ENCODE assay signal across 8 cellular contexts in the genomic region with DNA sequence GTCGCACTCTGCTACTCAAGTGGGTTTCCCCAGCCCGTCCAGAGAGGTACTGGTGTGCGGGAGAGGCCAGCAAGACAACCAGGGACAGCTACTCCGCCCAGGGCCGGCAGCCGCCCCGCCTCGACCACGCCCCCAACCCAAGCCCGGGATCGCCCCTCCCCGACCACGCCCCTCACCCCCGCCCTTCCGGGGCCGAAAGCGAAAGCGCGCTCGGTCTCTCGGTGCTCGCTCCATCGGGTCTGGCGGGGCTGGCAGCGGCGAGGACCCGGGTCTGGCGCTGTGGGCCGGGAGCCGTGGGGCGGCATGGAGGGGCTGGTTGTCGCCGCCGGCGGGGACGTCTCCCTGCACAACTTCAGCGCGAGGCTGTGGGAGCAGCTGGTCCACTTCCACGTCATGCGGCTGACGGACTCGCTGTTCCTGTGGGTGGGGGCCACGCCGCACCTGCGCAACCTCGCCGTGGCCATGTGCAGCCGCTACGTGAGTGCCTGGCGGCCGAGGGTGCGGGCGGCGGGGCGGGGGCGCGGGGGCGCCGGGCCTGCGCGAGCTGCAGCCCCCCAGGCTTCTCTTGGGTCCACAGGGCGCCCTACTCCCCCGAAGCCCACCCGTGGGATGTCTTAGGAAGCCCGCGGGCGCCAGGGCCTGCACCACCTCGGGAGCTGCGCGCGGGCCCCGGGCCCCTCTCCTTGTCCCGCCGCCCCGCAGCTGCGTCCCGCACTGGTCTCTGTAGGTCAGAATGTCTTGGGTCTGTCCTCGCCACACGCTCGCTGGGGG. TPM values are rescaled to one million over a fixed set of nuclear protein-coding genes. Genes with fewer than 3 reads are reported as not detected.
DNase-seq lines count a peak whose midpoint lies in the region; ATAC-seq and TF ChIP-seq lines count a peak whose summit lies in the region.

A gene with protein sequence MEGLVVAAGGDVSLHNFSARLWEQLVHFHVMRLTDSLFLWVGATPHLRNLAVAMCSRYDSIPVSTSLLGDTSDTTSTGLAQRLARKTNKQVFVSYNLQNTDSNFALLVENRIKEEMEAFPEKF (plus strand): TSS at position 228 of the 771 bp plus-strand sequence. CDS start 76 bp downstream, at position 304.

- TF ChIP-seq EP300 in Ishikawa (IDR thresholded peaks at IDR 0.05; ENCODE audit: borderline replicate concordance), result no peak

- H3K27ac ChIP-seq in epithelial cell of prostate, result peak within 1 kb of the TSS; percentile 26

- ATAC-seq in GM21529 (IDR thresholded peaks at IDR 0.05; ENCODE audit: unreplicated experiment), result peak; percentile 68

- DNase-seq in DMS 273 treated with DMSO at 0.1 percent for 48 hours (lab: John Stamatoyannopoulos, UW) (peak; percentile 50), OCI-M1 (lab: John Stamatoyannopoulos, UW) (peak; percentile 95), activated T-cell treated with anti-CD3 and anti-CD28 coated beads for 4 hours (peak; percentile 96), epithelial cell of prostate (ENCODE audit: low read depth, low spot score) (peak; percentile 26), mucosa of gallbladder (ENCODE audit: low spot score) (peak; percentile 95)
- DNase-seq in stimulated activated CD8-positive, alpha-beta memory T cell treated with anti-CD3 and anti-CD28 coated beads, Interleukin-4, amount 100 ng/mL, for 1 hour (ENCODE audit: low read depth in 2 of 2, low spot score in 1 of 2), result peak; percentile 89 to 96

- TF ChIP-seq RAD21 in Ishikawa (IDR thresholded peaks at IDR 0.05; ENCODE audit: low read depth), result no peak; the same call in 1 of the 2 replicates

TF ChIP-seq in Ishikawa, 13 proteins besides CTCF, POLR2A, EP300 and RAD21:
- no peak; the same call in 1 of the 2 replicates for TF ChIP-seq ZBTB7A (IDR thresholded peaks at IDR 0.05; ENCODE audit: low read depth)
- no peak for TF ChIP-seq REST (IDR thresholded peaks at IDR 0.05; ENCODE audit: low read depth)
- TF ChIP-seq TAF1 (IDR thresholded peaks at IDR 0.05; ENCODE audit: low read depth), result peak; percentile 71; the same call in 1 of the 2 replicates
- TF ChIP-seq CREB1 (IDR thresholded peaks at IDR 0.05; ENCODE audit: low read depth), result no peak
- TF ChIP-seq MAX (IDR thresholded peaks at IDR 0.05), result peak; percentile 88
- peak; percentile 78 for TF ChIP-seq YY1 (IDR thresholded peaks at IDR 0.05; ENCODE audit: low read depth)
- TF ChIP-seq TEAD4 (IDR thresholded peaks at IDR 0.05), result 0 out of 2 replicates have a peak, but pooled peaks have one; percentile 16
- TF ChIP-seq CEBPB (IDR thresholded peaks at IDR 0.05), result no peak
- no peak; the same call in 1 of the 2 replicates for TF ChIP-seq TCF12 (IDR thresholded peaks at IDR 0.05; ENCODE audit: low read depth)
- TF ChIP-seq NFIC (IDR thresholded peaks at IDR 0.05), result no peak; the same call in 1 of the 2 replicates
- no peak for TF ChIP-seq FOXM1 (IDR thresholded peaks at IDR 0.05; ENCODE audit: borderline replicate concordance, low read depth)
- TF ChIP-seq USF1 (IDR thresholded peaks at IDR 0.05), result no peak
- no peak for TF ChIP-seq EGR1 (IDR thresholded peaks at IDR 0.05)

RNA-seq across cellular contexts. Expression of the gene that starts here (rescaled TPM):
- 19.3 TPM for total RNA-seq in mucosa of gallbladder

Comparison
In these comparisons a context has a peak if more than half of its experiments do, and no peak if none do; other contexts are left out.
1. Peak in every context shown above with its lines: DNase-seq, ATAC-seq and H3K27ac ChIP-seq.
2. DNase-seq: peak in every context shown above with its lines; median percentile 96 in activated T-cell treated with anti-CD3 and anti-CD28 coated beads for 4 hours; 95 in OCI-M1; 95 in mucosa of gallbladder; 92 in stimulated activated CD8-positive, alpha-beta memory T cell treated with anti-CD3 and anti-CD28 coated beads, Interleukin-4, amount 100 ng/mL, for 1 hour; 50 in DMS 273 treated with DMSO at 0.1 percent for 48 hours; 26 in epithelial cell of prostate.